ENCODE assay signal across 17 cellular contexts in genomic region chr12:89247541-89247942, GRCh38.
DNase-seq lines count a peak whose midpoint lies in the region; ATAC-seq and TF ChIP-seq lines count a peak whose summit lies in the region.
"Had no signal": no experiment of that assay in that cellular context is flagged by ENCODE, and none has a peak within 500 bp of the region (broad histone marks: within the 10 kb centered on the region; RNA-seq: fewer than 3 reads in every experiment).

No MANE protein-coding gene starts in this region.

- 51% methylated on average over 2 of the region's 2 CpGs for WGBS in SK-N-SH (ENCODE audit: low lambda C conversion rate)

- no peaks in the 10 kb centered on the region for H3K27me3 Mint-ChIP-seq in mesothelial cell of epicardium (ENCODE audit: low read depth)

- TF ChIP-seq EP300 in SK-N-SH (IDR thresholded peaks at IDR 0.05; ENCODE audit: borderline replicate concordance in 1 of 2, low read depth in 1 of 2, low read length in 1 of 2), result peak in 1 of 2 experiments; percentile 85; a peak in 1 of 4 replicates

- no peaks in the 10 kb centered on the region for H4K20me1 ChIP-seq in SK-N-SH (ENCODE audit: insufficient read depth)

- H3K4me2 ChIP-seq in SK-N-SH, result no peak overlapping the region

- CTCF ChIA-PET in SK-N-SH (lab: Yijun Ruan, JAX), result interaction anchor here (0.8 to 1.7 kb wide), 9 partner anchors 11 to 277 kb away, joined by 3 to 7 read pairs (median 4); partner anchors contain the start of gene GALNT4

- H3K36me3 Mint-ChIP-seq in mesothelial cell of epicardium, result no peaks in the 10 kb centered on the region

- POLR2A ChIA-PET in SK-N-SH (lab: Yijun Ruan, JAX), result interaction anchor here (0.9 to 2.0 kb wide), 5 partner anchors 29 to 104 kb away, joined by 3 to 15 read pairs (median 3); partner anchors contain the start of gene DUSP6

- peaks cover 0 to 34% of the 10 kb centered on the region in 2 experiments; a peak in 2 of 4 replicates for H3K4me1 ChIP-seq in SK-N-SH (ENCODE audit: control insufficient read depth in 1 of 2, insufficient read depth in 2 of 2, low read depth in 1 of 2, low read length in 1 of 2)

- TF ChIP-seq POLR2A in GM18505 (IDR thresholded peaks at IDR 0.05; ENCODE audit: borderline replicate concordance, extremely low read depth, insufficient read depth, insufficient read length), result no peak

- ATAC-seq in HG03378 (IDR thresholded peaks at IDR 0.05; ENCODE audit: unreplicated experiment), result no peak
- no peak for ATAC-seq in GM18505 (IDR thresholded peaks at IDR 0.05; ENCODE audit: unreplicated experiment)
- ATAC-seq: left lobe of liver had no signal

- H3K27me3 ChIP-seq in SK-N-SH (ENCODE audit: insufficient read depth), result no peaks in the 10 kb centered on the region
- H3K27me3 ChIP-seq: ascending aorta, esophagus muscularis mucosa, tibial artery had no signal

- peak; percentile 19; the same call in 1 of the 2 replicates for TF ChIP-seq RAD21 in SK-N-SH (IDR thresholded peaks at IDR 0.05; ENCODE audit: low read length)

- peak overlapping the region; percentile 18 for H3K27ac Mint-ChIP-seq in mesothelial cell of epicardium

- no peak overlapping the region for H3K9ac ChIP-seq in SK-N-SH

- peak overlapping the region in 1 of 2 experiments; percentile 94; a peak in 2 of 4 replicates for H3K27ac ChIP-seq in SK-N-SH (ENCODE audit: low read depth in 2 of 2, low read length in 1 of 2)
- H3K27ac ChIP-seq: ascending aorta, coronary artery, esophagus muscularis mucosa, tibial artery had no signal

- no peaks in the 10 kb centered on the region for H3K9me2 ChIP-seq in SK-N-SH

- TF ChIP-seq CTCF in SK-N-SH (IDR thresholded peaks at IDR 0.05), result no peak
- TF ChIP-seq CTCF in mesothelial cell of epicardium (IDR thresholded peaks at IDR 0.05; ENCODE audit: unreplicated experiment), result no peak

- H3K4me3 Mint-ChIP-seq in mesothelial cell of epicardium, result no peak overlapping the region
- H3K4me3 Mint-ChIP-seq: CD14-positive monocyte had no signal

- peaks cover 47% of the 10 kb centered on the region for H3K4me1 Mint-ChIP-seq in mesothelial cell of epicardium

- H3K9me3 ChIP-seq in SK-N-SH, result no peaks in the 10 kb centered on the region
- H3K9me3 ChIP-seq: ascending aorta, esophagus muscularis mucosa, tibial artery had no signal

- H3F3A ChIP-seq in SK-N-SH (replicated peaks; ENCODE audit: insufficient read depth), result no peaks in the 10 kb centered on the region

- no peaks in the 10 kb centered on the region for H3K36me3 ChIP-seq in SK-N-SH (replicated peaks in 1 of 2; ENCODE audit: control insufficient read depth in 1 of 2, insufficient read depth in 2 of 2, low read length in 1 of 2)
- H3K36me3 ChIP-seq: ascending aorta, esophagus muscularis mucosa, tibial artery had no signal

- no peaks in the 10 kb centered on the region for H3K79me2 ChIP-seq in SK-N-SH (ENCODE audit: insufficient read depth)

- DNase-seq in H4 (ENCODE audit: low spot score) (peak; percentile 47), NCI-H1417 treated with DMSO at 0.1 percent for 48 hours (lab: John Stamatoyannopoulos, UW) (peak; percentile 68), SK-N-SH (peak; percentile 22), mesothelial cell of epicardium (ENCODE audit: low spot score in 2 of 2, unreplicated experiment in 2 of 2) (no peak), medulla oblongata (ENCODE audit: extremely low spot score) (no peak)
- DNase-seq: activated CD8-positive, alpha-beta memory T cell treated with anti-CD3 and anti-CD28 coated beads for 24 hours; activated effector memory CD4-positive, alpha-beta T cell treated with anti-CD3 and anti-CD28 coated beads, Interleukin-2, amount 50 U/mL, for 16 hours; NCI-H1436 treated with DMSO at 0.1 percent for 48 hours; stimulated activated CD4-positive, alpha-beta T cell treated with anti-CD3 and anti-CD28 coated beads, Interleukin-1b, Interleukin-23, amount 100 ng/mL, for 48 hours; tibial artery had no signal

- H3K9me3 Mint-ChIP-seq in mesothelial cell of epicardium, result no peaks in the 10 kb centered on the region

- no peak overlapping the region for H3K4me3 ChIP-seq in SK-N-SH (ENCODE audit: low read depth in 2 of 2, low read length in 1 of 2)
- H3K4me3 ChIP-seq: ascending aorta, coronary artery, esophagus muscularis mucosa, tibial artery had no signal

- H2AFZ ChIP-seq in SK-N-SH (ENCODE audit: low read depth), result no peak overlapping the region

TF ChIP-seq in SK-N-SH, 30 proteins besides CTCF, POLR2A, EP300 and RAD21:
- TF ChIP-seq FOXJ3 (CRISPR knock-in tag; IDR thresholded peaks at IDR 0.05) (0 out of 2 replicates have a peak, but pooled peaks have one; percentile 37), ELF1 (IDR thresholded peaks at IDR 0.05) (no peak), SMC3 (IDR thresholded peaks at IDR 0.05; ENCODE audit: low read depth, low read length) (no peak), TCF12 (IDR thresholded peaks at IDR 0.05) (no peak), GATA2 (CRISPR knock-in tag; IDR thresholded peaks at IDR 0.05) (no peak; the same call in 1 of the 2 replicates), PBX3 (IDR thresholded peaks at IDR 0.05) (no peak), YY1 (IDR thresholded peaks at IDR 0.05; ENCODE audit: low read depth) (no peak), NFIC (IDR thresholded peaks at IDR 0.05; ENCODE audit: borderline replicate concordance) (no peak), TAF1 (IDR thresholded peaks at IDR 0.05; ENCODE audit: borderline replicate concordance, low read depth, low read length) (no peak), MXI1 (IDR thresholded peaks at IDR 0.05; ENCODE audit: low read depth, low read length) (0 out of 2 replicates have a peak, but pooled peaks have one; percentile 13), CHD2 (IDR thresholded peaks at IDR 0.05; ENCODE audit: low read length, partially characterized antibody) (no peak), USF2 (IDR thresholded peaks at IDR 0.05; ENCODE audit: borderline replicate concordance, low read depth, low read length) (no peak)
TF ChIP-seq in SK-N-SH: peak in this region for 2.

Comparison
In these comparisons a context has a peak if more than half of its experiments do, and no peak if none do; other contexts are left out.
1. DNase-seq: peak in H4 (single experiment), NCI-H1417 treated with DMSO at 0.1 percent for 48 hours (single experiment) and SK-N-SH (single experiment); none in mesothelial cell of epicardium (0 of 2) and medulla oblongata (single experiment).